In genomic region chr2:233711312-233712008, GRCh38 we compare ENCODE assay signal across 1 cellular context.
TF ChIP-seq lines count a peak whose summit lies in the region.

No MANE protein-coding gene starts in this region.

TF ChIP-seq in GM12878, 131 proteins besides CTCF, POLR2A, EP300 and RAD21:
- TF ChIP-seq SKIL (IDR thresholded peaks at IDR 0.05; ENCODE audit: low read depth, poor library complexity, severe bottlenecking) (no peak), YY1 (IDR thresholded peaks at IDR 0.05; ENCODE audit: low read depth, low read length) (peak; percentile 51; the same call in 1 of the 2 replicates), SMC3 (IDR thresholded peaks at IDR 0.05; ENCODE audit: borderline replicate concordance, low read length) (peak; percentile 76)
